In genomic region chr5:36607114-36607561, GRCh38 we compare ENCODE assay signal across 8 cellular contexts. TPM values are rescaled to one million over a fixed set of nuclear protein-coding genes. Genes with fewer than 3 reads are reported as not detected.
DNase-seq lines count a peak whose midpoint lies in the region; ATAC-seq and TF ChIP-seq lines count a peak whose summit lies in the region.

No MANE protein-coding gene starts in this region.

- no peak overlapping the region for H3K27ac ChIP-seq in Panc1 (ENCODE audit: low read length)

- H3K4me1 ChIP-seq in Panc1 (ENCODE audit: control insufficient read depth, insufficient read depth, low read length) = peaks cover 3% of the 10 kb centered on the region; the same call in 1 of the 2 replicates
- peaks cover 23% of the 10 kb centered on the region for H3K4me1 ChIP-seq in mononuclear cell (ENCODE audit: insufficient read depth, low read length)

- H3K9me3 ChIP-seq in Panc1 (ENCODE audit: control insufficient read depth, insufficient read depth, low read depth, low read length) = no peaks in the 10 kb centered on the region
- H3K9me3 ChIP-seq in mononuclear cell (ENCODE audit: low read depth, low read length) = no peaks in the 10 kb centered on the region

- in situ Hi-C loops in Panc1 (cut with HindIII; ENCODE audit: low pct_unique_long_range_greater_than_20kb, low sequenced_read_pairs) = no loop called here

- peak overlapping the region; percentile 92 for H3K4me3 Mint-ChIP-seq in endothelial cell (ENCODE audit: unreplicated experiment)

- H3K36me3 Mint-ChIP-seq in endothelial cell (ENCODE audit: low read depth, unreplicated experiment) = no peaks in the 10 kb centered on the region

- BruUV-seq in Panc1 (replicated peaks; lab: Mats Ljungman, UMichigan) = no TSS peak

- H3K4me1 Mint-ChIP-seq in endothelial cell (ENCODE audit: unreplicated experiment) = no peaks in the 10 kb centered on the region

- H3K4me3 ChIP-seq in Panc1 (ENCODE audit: low read depth in 2 of 2, low read length in 2 of 2) (peak overlapping the region; percentile 37 to 56), mononuclear cell (ENCODE audit: low read length) (peak overlapping the region; percentile 53)

- POLR2A ChIA-PET in Panc1 (lab: Charles Lee) = no interaction called here

- TF ChIP-seq CTCF in Panc1 (IDR thresholded peaks at IDR 0.05) (no peak), endothelial cell (IDR thresholded peaks at IDR 0.05; ENCODE audit: unreplicated experiment) (no peak)

- DNase-seq in NCI-H82 (lab: John Stamatoyannopoulos, UW) = peak; percentile 80
- DNase-seq in NCI-H82 treated with DMSO at 0.1 percent for 48 hours (lab: John Stamatoyannopoulos, UW; ENCODE audit: unreplicated experiment) = no peak
- DNase-seq in Panc1 (ENCODE audit: low read depth, low spot score) = no peak
- DNase-seq in endothelial cell (ENCODE audit: low spot score) = peak; percentile 35
- DNase-seq in activated effector memory CD4-positive, alpha-beta T cell treated with anti-CD3 and anti-CD28 coated beads, Interleukin-2, amount 50 U/mL, for 16 hours = no peak
- no peak for DNase-seq in NCI-H345 treated with DMSO at 0.1 percent for 48 hours (lab: John Stamatoyannopoulos, UW; ENCODE audit: unreplicated experiment)

- peaks cover 4% of the 10 kb centered on the region; the same call in 1 of the 2 replicates for H3K36me3 ChIP-seq in Panc1 (ENCODE audit: control insufficient read depth, insufficient read depth, low read length)

- H3K27me3 Mint-ChIP-seq in endothelial cell (ENCODE audit: unreplicated experiment) = no peaks in the 10 kb centered on the region

- ATAC-seq in Panc1 = peak; percentile 32; the same call in 1 of the 2 replicates
- ATAC-seq in HG03139 (IDR thresholded peaks at IDR 0.05; ENCODE audit: unreplicated experiment) = no peak

- intact Hi-C loops in Panc1 (cut with micrococcal nuclease; ENCODE audit: unreplicated experiment) = no loop called here

- H3K27ac Mint-ChIP-seq in endothelial cell (ENCODE audit: unreplicated experiment) = peak overlapping the region; percentile 15

- H3K9me3 Mint-ChIP-seq in endothelial cell (ENCODE audit: unreplicated experiment) = no peaks in the 10 kb centered on the region

- CTCF ChIA-PET in Panc1 (lab: Charles Lee) = interaction anchor here (0.7 kb wide), 1 partner anchor 406 kb away, joined by 5 read pairs; no protein-coding TSS in a partner anchor

- H3K27me3 ChIP-seq in Panc1 (ENCODE audit: control insufficient read depth, insufficient read depth, low read length) = peaks cover 42% of the 10 kb centered on the region
- peaks cover 27% of the 10 kb centered on the region for H3K27me3 ChIP-seq in mononuclear cell (ENCODE audit: insufficient read depth, low read length)

RNA-seq across cellular contexts. Expression of gene SLC1A3, which starts 0.7 kb away (rescaled TPM):
- total RNA-seq in Panc1 (2021; ENCODE audit: unreplicated experiment) = 0.13 TPM
- not detected for polyA plus RNA-seq in Panc1 (2012; ENCODE audit: insufficient read length)
- total RNA-seq in endothelial cell (ENCODE audit: unreplicated experiment) = 4.0 TPM
- total RNA-seq in mononuclear cell = 3.9 TPM

Comparison
In these comparisons a context has a peak if more than half of its experiments do, and no peak if none do; other contexts are left out.
1. DNase-seq: peak in NCI-H82 (single experiment) and endothelial cell (single experiment); none in NCI-H82 treated with DMSO at 0.1 percent for 48 hours (single experiment), Panc1 (single experiment), activated effector memory CD4-positive, alpha-beta T cell treated with anti-CD3 and anti-CD28 coated beads, Interleukin-2, amount 50 U/mL, for 16 hours (single experiment) and NCI-H345 treated with DMSO at 0.1 percent for 48 hours (single experiment).